ENCODE assay signal across 1 cellular context in genomic region chr1:156533568-156534220, GRCh38.
TF ChIP-seq lines count a peak whose summit lies in the region.

No MANE protein-coding gene starts in this region.

TF ChIP-seq in SK-N-SH, 30 proteins besides CTCF, POLR2A, EP300 and RAD21 (continued from another document):
- TF ChIP-seq SMC3 (IDR thresholded peaks at IDR 0.05; ENCODE audit: low read depth, low read length) (no peak), TCF12 (IDR thresholded peaks at IDR 0.05) (no peak), NRF1 (IDR thresholded peaks at IDR 0.05; ENCODE audit: low read depth, low read length) (no peak)
- TF ChIP-seq, protein P1, sequence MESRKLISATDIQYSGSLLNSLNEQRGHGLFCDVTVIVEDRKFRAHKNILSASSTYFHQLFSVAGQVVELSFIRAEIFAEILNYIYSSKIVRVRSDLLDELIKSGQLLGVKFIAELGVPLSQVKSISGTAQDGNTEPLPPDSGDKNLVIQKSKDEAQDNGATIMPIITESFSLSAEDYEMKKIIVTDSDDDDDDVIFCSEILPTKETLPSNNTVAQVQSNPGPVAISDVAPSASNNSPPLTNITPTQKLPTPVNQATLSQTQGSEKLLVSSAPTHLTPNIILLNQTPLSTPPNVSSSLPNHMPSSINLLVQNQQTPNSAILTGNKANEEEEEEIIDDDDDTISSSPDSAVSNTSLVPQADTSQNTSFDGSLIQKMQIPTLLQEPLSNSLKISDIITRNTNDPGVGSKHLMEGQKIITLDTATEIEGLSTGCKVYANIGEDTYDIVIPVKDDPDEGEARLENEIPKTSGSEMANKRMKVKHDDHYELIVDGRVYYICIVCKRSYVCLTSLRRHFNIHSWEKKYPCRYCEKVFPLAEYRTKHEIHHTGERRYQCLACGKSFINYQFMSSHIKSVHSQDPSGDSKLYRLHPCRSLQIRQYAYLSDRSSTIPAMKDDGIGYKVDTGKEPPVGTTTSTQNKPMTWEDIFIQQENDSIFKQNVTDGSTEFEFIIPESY (IDR thresholded peaks at IDR 0.05; ENCODE audit: borderline replicate concordance, low read depth) = no peak
